ENCODE assay signal across 1 cellular context in genomic region chr3:38702231-38702630, GRCh38.
TF ChIP-seq lines count a peak whose summit lies in the region.

No MANE protein-coding gene starts in this region.

TF ChIP-seq in HepG2, 621 proteins besides CTCF, POLR2A, EP300 and RAD21 (continued from another document):
- no peak for TF ChIP-seq RNF219 (CRISPR knock-in tag; IDR thresholded peaks at IDR 0.05)
